3 cellular contexts compared by ENCODE assay signal in genomic region chr1:233965856-233966255, GRCh38.
"Had no signal": no experiment of that assay in that cellular context is flagged by ENCODE, and none has a peak within 500 bp of the region (broad histone marks: within the 10 kb centered on the region; RNA-seq: fewer than 3 reads in every experiment).

No MANE protein-coding gene starts in this region.

- DNase-seq: GDM1, GF-D8 had no signal

- ATAC-seq: GM12878 had no signal

- H3K4me3 ChIP-seq: GM12878 had no signal
